8 cellular contexts compared by ENCODE assay signal in the genomic region with DNA sequence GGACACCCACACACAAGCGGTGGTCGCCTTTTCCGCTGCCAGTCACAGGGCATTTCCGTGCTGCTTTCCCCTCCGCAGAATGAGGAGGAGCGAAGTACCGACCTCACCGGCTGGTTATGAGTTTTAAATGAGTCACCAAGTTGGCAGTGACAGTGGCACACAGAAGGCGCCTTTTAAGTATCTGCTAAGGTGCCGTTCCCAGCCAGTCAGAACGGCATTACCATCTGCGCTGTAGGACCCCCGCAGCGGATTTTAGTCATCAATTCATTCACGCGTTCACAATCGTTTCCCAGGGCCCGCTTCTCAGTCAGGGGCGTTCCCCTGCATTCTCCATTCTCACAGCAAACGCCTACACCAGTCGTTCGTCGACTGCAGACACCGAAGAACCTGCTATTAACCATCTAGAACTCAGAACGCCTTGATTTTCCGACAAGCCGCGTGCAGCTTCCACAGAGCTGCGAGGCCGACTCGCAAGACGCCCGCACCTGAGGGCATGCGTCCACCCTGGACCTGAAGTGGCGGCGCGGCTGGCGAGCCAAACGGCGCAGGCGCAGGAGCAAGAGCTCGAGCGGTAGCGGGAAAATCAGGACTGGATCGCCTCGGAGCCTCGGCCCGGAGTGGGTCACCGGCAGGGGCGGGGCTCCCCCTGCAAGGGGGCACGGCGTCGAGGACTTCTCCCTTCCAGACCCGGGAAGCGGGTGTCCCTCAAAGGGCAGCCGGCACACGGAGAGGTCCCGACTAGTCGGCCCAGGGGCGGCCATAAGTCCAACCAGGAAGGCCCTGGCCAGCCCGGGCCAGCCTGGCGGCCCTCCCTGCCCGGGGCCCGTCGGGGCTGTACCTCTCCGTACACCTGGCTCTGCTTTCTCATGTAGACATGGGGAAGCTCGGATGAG. TPM values are rescaled to one million over a fixed set of nuclear protein-coding genes. Genes with fewer than 3 reads are reported as not detected.
DNase-seq lines count a peak whose midpoint lies in the region; ATAC-seq and TF ChIP-seq lines count a peak whose summit lies in the region.

No MANE protein-coding gene starts in this region.

- H3K27me3 Mint-ChIP-seq in dendritic cell treated with granulocyte-macrophage colony-stimulating factor and Interleukin-4, amounts not matched to agents 40 ng/mL and 50 ng/mL, for 4 days = no peaks in the 10 kb centered on the region

- no peaks in the 10 kb centered on the region for H3K36me3 ChIP-seq in right lobe of liver

- ATAC-seq in GM19324 (IDR thresholded peaks at IDR 0.05; ENCODE audit: low FRiP score, unreplicated experiment) = peak; percentile 67
- peak; percentile 49 for ATAC-seq in HG03460 (IDR thresholded peaks at IDR 0.05; ENCODE audit: unreplicated experiment)
- ATAC-seq in right lobe of liver = peak; percentile 79 to 84 (median 81)

- peak overlapping the region; percentile 91 for H3K27ac Mint-ChIP-seq in dendritic cell treated with granulocyte-macrophage colony-stimulating factor and Interleukin-4, amounts not matched to agents 40 ng/mL and 50 ng/mL, for 4 days

- H3K4me3 Mint-ChIP-seq in dendritic cell treated with granulocyte-macrophage colony-stimulating factor and Interleukin-4, amounts not matched to agents 40 ng/mL and 50 ng/mL, for 4 days = peak overlapping the region; percentile 98

- H3K36me3 Mint-ChIP-seq in dendritic cell treated with granulocyte-macrophage colony-stimulating factor and Interleukin-4, amounts not matched to agents 40 ng/mL and 50 ng/mL, for 4 days (ENCODE audit: low read depth) = peaks cover 23% of the 10 kb centered on the region

- H3K4me1 Mint-ChIP-seq in dendritic cell treated with granulocyte-macrophage colony-stimulating factor and Interleukin-4, amounts not matched to agents 40 ng/mL and 50 ng/mL, for 4 days (ENCODE audit: low read depth) = peaks cover 70% of the 10 kb centered on the region

- H3K9me3 Mint-ChIP-seq in dendritic cell treated with granulocyte-macrophage colony-stimulating factor and Interleukin-4, amounts not matched to agents 40 ng/mL and 50 ng/mL, for 4 days = no peaks in the 10 kb centered on the region

- intact Hi-C loops in dendritic cell treated with granulocyte-macrophage colony-stimulating factor and Interleukin-4, amounts not matched to agents 40 ng/mL and 50 ng/mL, for 4 days (cut with micrococcal nuclease) = loop anchor here (1.0 to 10.0 kb wide), 3 partner anchors 13 to 1217 kb away; a partner anchor contains a TSS
- intact Hi-C loops in right lobe of liver (cut with DNase I) = loop anchor here in 1 of 2 donors (10.0 kb wide), 1 partner anchor 367 kb away; a partner anchor contains a TSS

- H3K4me3 ChIP-seq in right lobe of liver = peak overlapping the region; percentile 63 to 67 (median 64)

- H3K9me3 ChIP-seq in right lobe of liver = no peaks in the 10 kb centered on the region

- DNase-seq in C1 segment of cervical spinal cord (lab: John Stamatoyannopoulos, UW) (peak in 13 of 14 donors; percentile 47 to 88 (median 80)), NCI-H526 treated with DMSO at 0.1 percent for 48 hours (lab: John Stamatoyannopoulos, UW) (peak; percentile 88), right lobe of liver (peak; percentile 91 to 93 (median 92))
- peak; percentile 69 to 82 for DNase-seq in activated CD4-positive, alpha-beta T cell treated with anti-CD3 and anti-CD28 coated beads, Interleukin-2, amount 50 U/mL, for 24 hours (ENCODE audit: low read depth in 1 of 2, low spot score in 1 of 2)
- peak; percentile 80 for DNase-seq in stimulated activated CD4-positive, alpha-beta T cell treated with anti-CD3 and anti-CD28 coated beads, Interleukin-4, amount 100 ng/mL, for 1 hour

- 0% methylated on average over 28 of the region's 67 CpGs for WGBS in right lobe of liver (ENCODE audit: insufficient coverage, low coverage, low lambda C conversion rate, missing lambda C conversion rate)

- peaks cover 0 to 6% (median 2%) of the 10 kb centered on the region in 4 donors for H3K4me1 ChIP-seq in right lobe of liver

- peak overlapping the region; percentile 84 to 93 (median 90) for H3K27ac ChIP-seq in right lobe of liver

- peak in 1 of 4 donors; percentile 1 for TF ChIP-seq CTCF in right lobe of liver (IDR thresholded peaks at IDR 0.05)

- TF ChIP-seq POLR2A in right lobe of liver (IDR thresholded peaks at IDR 0.05) = peak; percentile 42

- no peaks in the 10 kb centered on the region for H3K27me3 ChIP-seq in right lobe of liver

RNA-seq across cellular contexts. Expression of a gene that starts 0.6 kb away (rescaled TPM):
- total RNA-seq in right lobe of liver = 10 to 100 TPM in 1 of 6 experiments, 1 to 10 TPM in 5; 4.3 to 11.6 (median 6.3) TPM

Comparison
In these comparisons a context has a peak if more than half of its experiments do, and no peak if none do; other contexts are left out.
1. Peak in every context shown above with its lines: DNase-seq, ATAC-seq, H3K4me3 ChIP-seq and H3K27ac ChIP-seq.